8 cellular contexts compared by ENCODE assay signal in genomic region chr1:225778412-225778669, GRCh38. TPM values are rescaled to one million over a fixed set of nuclear protein-coding genes. Genes with fewer than 3 reads are reported as not detected.
DNase-seq lines count a peak whose midpoint lies in the region; ATAC-seq and TF ChIP-seq lines count a peak whose summit lies in the region.

No MANE protein-coding gene starts in this region.

- ATAC-seq in left ventricle myocardium superior (no peak), GM18907 (IDR thresholded peaks at IDR 0.05; ENCODE audit: unreplicated experiment) (no peak)

- H3K4me3 ChIP-seq in cardiac muscle cell (peak overlapping the region; percentile 89), choroid plexus epithelial cell (ENCODE audit: low read depth, low read length) (peak overlapping the region; percentile 95), mesendoderm (ENCODE audit: low read length) (peak overlapping the region; percentile 97), urinary bladder (ENCODE audit: low read depth, low read length) (peak overlapping the region; percentile 65)

- intact Hi-C loops in left ventricle myocardium superior (cut with micrococcal nuclease): loop anchor here (10.0 kb wide), 2 partner anchors 224 to 274 kb away; no protein-coding TSS in a partner anchor

- H3K27ac ChIP-seq in cardiac muscle cell: peak overlapping the region; percentile 97
- no peak overlapping the region for H3K27ac ChIP-seq in mesendoderm (ENCODE audit: low read depth, low read length)
- H3K27ac ChIP-seq in urinary bladder (ENCODE audit: low read depth): peak overlapping the region; percentile 98

- no peak overlapping the region for H2BK5ac ChIP-seq in mesendoderm (ENCODE audit: low read length)

- H3K4ac ChIP-seq in mesendoderm (ENCODE audit: low read depth, low read length): no peak overlapping the region

- no CpG with 5 or more reads among the region's 1 CpG for WGBS in mesendoderm (ENCODE audit: extremely low coverage, insufficient coverage, low lambda C conversion rate)
- WGBS in urinary bladder: 0% methylated on average over 1 of the region's 1 CpG

- TF ChIP-seq CTCF in cardiac muscle cell (IDR thresholded peaks at IDR 0.05; ENCODE audit: low read depth, low read length): no peak
- no peak for TF ChIP-seq CTCF in choroid plexus epithelial cell (conservative IDR thresholded peaks at IDR 0.05; ENCODE audit: low read depth, low read length)

- no peak overlapping the region for H4K8ac ChIP-seq in mesendoderm (ENCODE audit: low read depth, low read length)

- peak overlapping the region; percentile 57 for H3K18ac ChIP-seq in mesendoderm (ENCODE audit: low read length)

- DNase-seq in cardiac muscle cell (ENCODE audit: low read depth in 1 of 2, low spot score in 1 of 2) (no peak), left ventricle myocardium superior (no peak), choroid plexus epithelial cell (ENCODE audit: low read depth) (no peak), mesendoderm (no peak), NCI-H2107 treated with DMSO at 0.1 percent for 48 hours (lab: John Stamatoyannopoulos, UW; ENCODE audit: unreplicated experiment) (no peak), 8988T (no peak)

- H3K79me1 ChIP-seq in mesendoderm (ENCODE audit: low read length): peaks cover 3% of the 10 kb centered on the region

- H3K4me2 ChIP-seq in mesendoderm (ENCODE audit: low read length): peak overlapping the region; percentile 19

- H2BK120ac ChIP-seq in mesendoderm (ENCODE audit: low read depth, low read length): no peak overlapping the region

- peak overlapping the region; percentile 100 for H3K56ac ChIP-seq in mesendoderm (ENCODE audit: low read length)

- peak overlapping the region; percentile 98 for H3K9ac ChIP-seq in mesendoderm (ENCODE audit: low read length)

- H3K23ac ChIP-seq in mesendoderm (ENCODE audit: low read length): no peak overlapping the region

- H3K4me1 ChIP-seq in cardiac muscle cell (ENCODE audit: low read depth) (peaks cover 9% of the 10 kb centered on the region), mesendoderm (ENCODE audit: control insufficient read depth, low read depth, low read length) (peaks cover 3% of the 10 kb centered on the region), urinary bladder (ENCODE audit: insufficient read depth) (peaks cover 1% of the 10 kb centered on the region)

- H2AK5ac ChIP-seq in mesendoderm (ENCODE audit: low read length): no peak overlapping the region

- peaks cover 43% of the 10 kb centered on the region for H3K79me2 ChIP-seq in mesendoderm (ENCODE audit: control insufficient read depth, insufficient read depth, low read length)

- H3K9me3 ChIP-seq in cardiac muscle cell (ENCODE audit: low read depth): no peaks in the 10 kb centered on the region

- H2BK15ac ChIP-seq in mesendoderm (replicated peaks; ENCODE audit: low read depth): no peak overlapping the region

- no peaks in the 10 kb centered on the region for H3K27me3 ChIP-seq in cardiac muscle cell
- H3K27me3 ChIP-seq in mesendoderm (ENCODE audit: insufficient read depth, low read length, poor library complexity): no peaks in the 10 kb centered on the region

- no peak overlapping the region for H4K5ac ChIP-seq in mesendoderm (ENCODE audit: low read length)

- peaks cover 5% of the 10 kb centered on the region for H3K36me3 ChIP-seq in cardiac muscle cell
- H3K36me3 ChIP-seq in mesendoderm (ENCODE audit: control insufficient read depth, insufficient read depth, low read length): peaks cover 2% of the 10 kb centered on the region
- no peaks in the 10 kb centered on the region for H3K36me3 ChIP-seq in urinary bladder (ENCODE audit: insufficient read depth)

RNA-seq across cellular contexts. Expression of gene SRP9, which starts 0.7 kb away (rescaled TPM):
- total RNA-seq in cardiac muscle cell: 167 and 241 TPM in 2 replicates
- polyA plus RNA-seq in cardiac muscle cell: 435 and 466 TPM in 2 replicates
- 211 TPM for total RNA-seq in left ventricle myocardium superior
- 397 TPM for polyA plus RNA-seq in mesendoderm (2013, experiment 1 of 2)
- polyA plus RNA-seq in mesendoderm (2013, experiment 2 of 2): 387 TPM
- 389 TPM for total RNA-seq in urinary bladder
- 236 TPM for polyA plus RNA-seq in urinary bladder

RNA-seq across cellular contexts. Expression of gene EPHX1, which starts 31.6 kb away (rescaled TPM):
- total RNA-seq in cardiac muscle cell (15.8 and 18.0 TPM in 2 replicates), left ventricle myocardium superior (76.8 TPM), urinary bladder (18.1 TPM)
- polyA plus RNA-seq in cardiac muscle cell (18.7 and 33.8 TPM in 2 replicates), urinary bladder (156 TPM)
- 171 TPM for polyA plus RNA-seq in mesendoderm (2013, experiment 1 of 2)
- 168 TPM for polyA plus RNA-seq in mesendoderm (2013, experiment 2 of 2)
